19 cellular contexts compared by ENCODE assay signal in genomic region chr21:15192243-15192642, GRCh38.
DNase-seq lines count a peak whose midpoint lies in the region; ATAC-seq and TF ChIP-seq lines count a peak whose summit lies in the region.
"Had no signal": no experiment of that assay in that cellular context is flagged by ENCODE, and none has a peak within 500 bp of the region (broad histone marks: within the 10 kb centered on the region; RNA-seq: fewer than 3 reads in every experiment).

No MANE protein-coding gene starts in this region.

- CTCF ChIA-PET in RWPE1 (lab: Yijun Ruan, JAX): interaction anchor here (0.7 kb wide), 2 partner anchors 138 to 374 kb away, joined by 4 to 5 read pairs; no protein-coding TSS in a partner anchor

- POLR2A ChIA-PET in RWPE1 (lab: Yijun Ruan, JAX; ENCODE audit: low non-redundant PET): no interaction called here

- peak; percentile 2 for DNase-seq in HCEC 1CT
- DNase-seq in RWPE1 (ENCODE audit: low spot score): peak; percentile 70
- peak; percentile 66 for DNase-seq in fibroblast of villous mesenchyme (ENCODE audit: low read depth)
- DNase-seq in gastrocnemius medialis: peak; percentile 17 to 30
- no peak for DNase-seq in NCI-H146 treated with DMSO at 0.1 percent for 48 hours (lab: John Stamatoyannopoulos, UW; ENCODE audit: unreplicated experiment)
- no peak for DNase-seq in MV-4-11 (lab: John Stamatoyannopoulos, UW)
- DNase-seq: activated CD8-positive, alpha-beta memory T cell treated with anti-CD3 and anti-CD28 coated beads for 24 hours; left cardiac atrium; mucosa of descending colon; NCI-H1417 treated with DMSO at 0.1 percent for 48 hours; NCI-H2171 treated with DMSO at 0.1 percent for 48 hours; NCI-H774; SK-N-SH; stimulated activated CD4-positive, alpha-beta T cell treated with anti-CD3 and anti-CD28 coated beads, Interleukin-15, amount 100 ng/mL, for 24 hours; testis had no signal

- H3K4me3 ChIP-seq in fibroblast of villous mesenchyme (ENCODE audit: low read depth, low read length): no peak overlapping the region
- H3K4me3 ChIP-seq in gastrocnemius medialis: no peak overlapping the region
- H3K4me3 ChIP-seq: mucosa of descending colon, testis had no signal

- H3K36me3 ChIP-seq in gastrocnemius medialis: no peaks in the 10 kb centered on the region

- H3K4me1 ChIP-seq in gastrocnemius medialis: peaks cover 0 to 10% of the 10 kb centered on the region in 2 donors
- H3K4me1 ChIP-seq: testis had no signal

- H3K27me3 ChIP-seq in gastrocnemius medialis: no peaks in the 10 kb centered on the region
- H3K27me3 ChIP-seq: testis had no signal

- intact Hi-C loops in gastrocnemius medialis (cut with DNase I; ENCODE audit: low total_unique reads): no loop called here

- no peaks in the 10 kb centered on the region for H3K9me3 ChIP-seq in gastrocnemius medialis
- H3K9me3 ChIP-seq: mucosa of descending colon, SK-N-SH, testis had no signal

- peak; percentile 98 to 99 for ATAC-seq in gastrocnemius medialis
- ATAC-seq in HG03097 (IDR thresholded peaks at IDR 0.05; ENCODE audit: low FRiP score, unreplicated experiment): no peak
- ATAC-seq in GM19395 (IDR thresholded peaks at IDR 0.05; ENCODE audit: unreplicated experiment): no peak
- ATAC-seq: activated CD4-positive, CD25-positive, alpha-beta regulatory T cell treated with anti-CD3 and anti-CD28 coated beads, Interleukin-2, amount 50 U/mL, for 24 hours; mucosa of descending colon; Panc1 had no signal

- H3K27ac ChIP-seq in RWPE1 (peak overlapping the region; percentile 64; the same call in 1 of the 2 replicates), gastrocnemius medialis (peak overlapping the region in 1 of 4 donors; percentile 43)
- H3K27ac ChIP-seq: testis had no signal

- TF ChIP-seq POLR2A in gastrocnemius medialis (IDR thresholded peaks at IDR 0.05): no peak

- TF ChIP-seq CTCF in RWPE1 (conservative IDR thresholded peaks at IDR 0.05; ENCODE audit: low read depth) (no peak), fibroblast of villous mesenchyme (IDR thresholded peaks at IDR 0.05; ENCODE audit: insufficient read depth, low read depth, low read length) (no peak), gastrocnemius medialis (IDR thresholded peaks at IDR 0.05 in 4 of 5, conservative IDR thresholded peaks at IDR 0.05 in 1 of 5) (no peak)

- in situ Hi-C loops in gastrocnemius medialis (cut with MboI; ENCODE audit: low sequenced_read_pairs in 4 of 4): no loop called here

Comparison
In these comparisons a context has a peak if more than half of its experiments do, and no peak if none do; other contexts are left out.
1. DNase-seq: peak in HCEC 1CT (single experiment), RWPE1 (single experiment), fibroblast of villous mesenchyme (single experiment) and gastrocnemius medialis (2 of 2); none in NCI-H146 treated with DMSO at 0.1 percent for 48 hours (single experiment) and MV-4-11 (single experiment).
2. ATAC-seq: peak in gastrocnemius medialis (2 of 2); none in HG03097 (single experiment) and GM19395 (single experiment).